Comparison of ENCODE assay signal across 12 cellular contexts in the genomic region with DNA sequence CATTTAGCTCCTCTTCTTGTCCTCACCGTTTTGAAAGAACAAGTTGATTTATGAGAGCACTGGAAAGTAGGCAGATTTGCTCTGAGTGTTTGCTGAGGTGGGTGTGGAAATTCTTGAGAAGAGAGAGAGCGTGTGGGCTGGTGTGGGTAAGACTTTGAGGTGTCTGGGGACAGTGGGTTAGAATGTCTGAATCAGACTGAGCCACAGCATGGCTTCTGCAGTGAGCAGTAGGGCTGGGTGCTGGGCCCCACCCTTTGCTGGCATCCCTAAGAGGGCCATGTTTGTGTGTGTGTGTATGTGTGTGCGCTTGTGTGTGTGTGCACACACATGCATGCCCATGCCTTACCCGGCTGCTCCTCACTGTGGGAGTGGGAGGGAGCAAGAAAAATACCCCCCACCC.
DNase-seq lines count a peak whose midpoint lies in the region; TF ChIP-seq lines count a peak whose summit lies in the region.
"Had no signal": no experiment of that assay in that cellular context is flagged by ENCODE, and none has a peak within 500 bp of the region (broad histone marks: within the 10 kb centered on the region; RNA-seq: fewer than 3 reads in every experiment).

No MANE protein-coding gene starts in this region.

- H3K27ac Mint-ChIP-seq in osteocyte (ENCODE audit: unreplicated experiment): peak overlapping the region; percentile 35

- peaks cover 11% of the 10 kb centered on the region for H3K36me3 Mint-ChIP-seq in osteocyte (ENCODE audit: unreplicated experiment)

- peak overlapping the region; percentile 24 for H2AFZ ChIP-seq in mammary epithelial cell (ENCODE audit: low read depth, low read length)

- no peaks in the 10 kb centered on the region for H3K27me3 Mint-ChIP-seq in osteocyte (ENCODE audit: unreplicated experiment)

- H3K27ac ChIP-seq in mammary epithelial cell (ENCODE audit: insufficient read depth, low read depth, low read length): no peak overlapping the region
- H3K27ac ChIP-seq in right atrium auricular region: no peak overlapping the region
- H3K27ac ChIP-seq: SJSA1 had no signal

- H3K9ac ChIP-seq in mammary epithelial cell (ENCODE audit: insufficient read depth, low read length): no peak overlapping the region

- peak; percentile 44 for DNase-seq in activated T-cell treated with anti-CD3 and anti-CD28 coated beads for 48 hours (ENCODE audit: low read depth)
- DNase-seq in activated T-cell treated with anti-CD3 and anti-CD28 coated beads, Interleukin-2, amount 50 U/mL, for 1 hour: no peak
- DNase-seq in mammary epithelial cell: no peak
- no peak for DNase-seq in osteocyte (ENCODE audit: extremely low spot score, unreplicated experiment)
- DNase-seq in superior temporal gyrus (ENCODE audit: extremely low spot score): peak; percentile 38
- no peak for DNase-seq in right atrium auricular region (ENCODE audit: low spot score)
- no peak for DNase-seq in 8988T
- DNase-seq in MV-4-11 (lab: John Stamatoyannopoulos, UW): no peak
- DNase-seq: midbrain, NCI-H1048, NCI-H526 had no signal

- in situ Hi-C loops in mammary epithelial cell (cut with MboI; ENCODE audit: low sequenced_read_pairs in 2 of 2): no loop called here

- H3K27me3 ChIP-seq in mammary epithelial cell (ENCODE audit: insufficient read depth, low read length): no peaks in the 10 kb centered on the region
- H3K27me3 ChIP-seq in right atrium auricular region: no peaks in the 10 kb centered on the region
- H3K27me3 ChIP-seq: SJSA1 had no signal

- H3K9me3 ChIP-seq in mammary epithelial cell (replicated peaks; ENCODE audit: insufficient read depth, low read length) (peaks cover 15% of the 10 kb centered on the region), right atrium auricular region (peaks cover 0 to 27% of the 10 kb centered on the region in 2 donors)

- CTCF ChIA-PET in mammary epithelial cell (lab: Charles Lee; ENCODE audit: low non-redundant PET): no interaction called here

- H3K4me1 Mint-ChIP-seq in osteocyte (ENCODE audit: unreplicated experiment): peaks cover 19% of the 10 kb centered on the region

- H3K36me3 ChIP-seq in mammary epithelial cell (ENCODE audit: insufficient read depth, low read length): no peaks in the 10 kb centered on the region
- H3K36me3 ChIP-seq in right atrium auricular region: no peaks in the 10 kb centered on the region
- H3K36me3 ChIP-seq: SJSA1 had no signal

- H3K4me2 ChIP-seq in mammary epithelial cell (ENCODE audit: insufficient read depth, low read depth, low read length): no peak overlapping the region

- no peak overlapping the region for H3K4me3 Mint-ChIP-seq in osteocyte (ENCODE audit: unreplicated experiment)

- dilution Hi-C loops in mammary epithelial cell (cut with HindIII; ENCODE audit: low sequenced_read_pairs): no loop called here

- no TSS peak for BruUV-seq in mammary epithelial cell (replicated peaks; lab: Mats Ljungman, UMichigan)

- H3K4me1 ChIP-seq in mammary epithelial cell (ENCODE audit: insufficient read depth, low read length) (no peaks in the 10 kb centered on the region), right atrium auricular region (no peaks in the 10 kb centered on the region)
- H3K4me1 ChIP-seq: SJSA1 had no signal

- H3K79me2 ChIP-seq in mammary epithelial cell (ENCODE audit: insufficient read depth, low read length): no peaks in the 10 kb centered on the region

- H3K9me3 Mint-ChIP-seq in osteocyte (ENCODE audit: unreplicated experiment): peaks cover 19% of the 10 kb centered on the region

- H3K4me3 ChIP-seq in mammary epithelial cell (replicated peaks in 1 of 3; ENCODE audit: insufficient read depth in 1 of 3, low read depth in 2 of 3, low read length in 3 of 3) (no peak overlapping the region), right atrium auricular region (no peak overlapping the region)
- H3K4me3 ChIP-seq: SJSA1 had no signal

- intact Hi-C loops in mammary epithelial cell (cut with micrococcal nuclease): no loop called here

- H4K20me1 ChIP-seq in mammary epithelial cell (ENCODE audit: insufficient read depth, low read length): no peaks in the 10 kb centered on the region

- TF ChIP-seq CTCF in mammary epithelial cell (conservative IDR thresholded peaks at IDR 0.05 in 1 of 2, IDR thresholded peaks at IDR 0.05 in 1 of 2; ENCODE audit: extremely low read depth in 1 of 2, insufficient read depth in 1 of 2, low read depth in 1 of 2, low read length in 2 of 2): no peak
- no peak for TF ChIP-seq CTCF in osteocyte (IDR thresholded peaks at IDR 0.05)
- no peak for TF ChIP-seq CTCF in right atrium auricular region (IDR thresholded peaks at IDR 0.05)

- WGBS in mammary epithelial cell (ENCODE audit: low coverage, missing lambda C conversion rate): 79% methylated on average over 4 of the region's 4 CpGs

Comparison
In these comparisons a context has a peak if more than half of its experiments do, and no peak if none do; other contexts are left out.
1. DNase-seq: peak in activated T-cell treated with anti-CD3 and anti-CD28 coated beads for 48 hours (single experiment) and superior temporal gyrus (single experiment); none in activated T-cell treated with anti-CD3 and anti-CD28 coated beads, Interleukin-2, amount 50 U/mL, for 1 hour (single experiment), mammary epithelial cell (single experiment), osteocyte (single experiment), right atrium auricular region (single experiment), 8988T (single experiment) and MV-4-11 (single experiment).